ENCODE assay signal across 8 cellular contexts in the genomic region with DNA sequence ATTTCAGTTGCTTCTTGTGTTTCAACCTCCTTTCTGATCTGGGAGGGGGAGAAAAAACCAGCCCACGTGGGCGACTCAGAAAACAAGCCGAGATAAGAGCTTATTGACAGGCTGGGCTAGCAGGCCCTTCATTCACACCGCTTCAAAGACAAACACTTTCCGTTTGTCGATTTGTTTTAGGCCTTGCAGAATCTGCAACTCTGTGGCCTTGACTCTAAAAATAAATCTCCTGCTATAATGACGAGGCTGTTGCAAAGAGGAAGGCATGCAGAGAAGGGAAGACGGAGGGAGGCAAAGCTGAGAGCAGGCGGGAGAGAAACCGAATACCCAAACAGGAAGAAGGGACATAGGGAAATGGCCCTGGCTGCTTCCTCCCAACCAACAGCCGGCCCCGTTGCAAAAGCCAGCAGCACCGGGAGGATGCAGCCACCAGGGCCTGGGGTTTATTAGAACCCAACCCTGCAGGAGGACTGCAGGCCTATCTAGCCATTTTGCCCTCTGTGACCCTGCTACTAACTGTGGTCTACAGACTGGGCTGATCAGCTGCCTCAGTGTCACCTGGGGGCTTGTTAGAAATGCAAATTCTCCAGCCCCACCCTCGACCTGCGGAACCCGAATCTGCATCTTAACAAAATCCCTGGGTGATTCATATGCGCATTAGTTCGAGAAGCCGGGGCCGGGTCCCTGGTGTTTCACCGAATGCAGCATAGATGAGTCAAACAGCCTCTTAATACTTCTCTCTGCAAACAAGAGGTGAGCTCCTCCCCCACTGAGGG.
A peak's percentile ranks its signal among the peaks of the same experiment; 100 is the strongest.
DNase-seq lines count a peak whose midpoint lies in the region; ATAC-seq and TF ChIP-seq lines count a peak whose summit lies in the region.

No MANE protein-coding gene starts in this region.

- H3K27ac ChIP-seq in vagina, result no peak overlapping the region

- peak overlapping the region; percentile 52 for H3K9ac ChIP-seq in NT2/D1 (ENCODE audit: insufficient read length, low read depth)

- H3K4me1 ChIP-seq in Caco-2, result peaks cover 12% of the 10 kb centered on the region
- H3K4me1 ChIP-seq in NT2/D1 (ENCODE audit: insufficient read depth, insufficient read length), result peaks cover 4% of the 10 kb centered on the region
- no peaks in the 10 kb centered on the region for H3K4me1 ChIP-seq in vagina

- POLR2A ChIA-PET in Caco-2 (lab: Charles Lee), result no interaction called here

- peaks cover 8% of the 10 kb centered on the region for H3K4me1 Mint-ChIP-seq in Caco-2 (ENCODE audit: low read depth, unreplicated experiment)

- TF ChIP-seq POLR2A in vagina (IDR thresholded peaks at IDR 0.05), result no peak

- intact Hi-C loops in Caco-2 (cut with micrococcal nuclease; ENCODE audit: unreplicated experiment) (no loop called here), vagina (cut with DNase I) (no loop called here)

- BruUV-seq in Caco-2 (replicated peaks; lab: Mats Ljungman, UMichigan), result no TSS peak

- TF ChIP-seq CTCF in Caco-2 (IDR thresholded peaks at IDR 0.05; ENCODE audit: insufficient read depth in 1 of 2, low read depth in 1 of 2, low read length in 1 of 2, severe bottlenecking in 1 of 2, unreplicated experiment in 1 of 2) (no peak), vagina (IDR thresholded peaks at IDR 0.05) (no peak)

- H3K4me3 ChIP-seq in Caco-2 (ENCODE audit: low read depth, low read length) (no peak overlapping the region), NT2/D1 (ENCODE audit: insufficient read length, low read depth) (no peak overlapping the region), vagina (no peak overlapping the region)

- H3K36me3 ChIP-seq in Caco-2 (ENCODE audit: control insufficient read depth, insufficient read depth, low read length), result no peaks in the 10 kb centered on the region; the same call in 1 of the 2 replicates
- no peaks in the 10 kb centered on the region for H3K36me3 ChIP-seq in NT2/D1 (ENCODE audit: insufficient read depth, insufficient read length, low read length)
- no peaks in the 10 kb centered on the region for H3K36me3 ChIP-seq in vagina

- CTCF ChIA-PET in Caco-2 (lab: Charles Lee), result no interaction called here

- H3K36me3 Mint-ChIP-seq in Caco-2 (ENCODE audit: insufficient read depth, unreplicated experiment), result no peaks in the 10 kb centered on the region

- H3K9me3 ChIP-seq in Caco-2 (no peaks in the 10 kb centered on the region), NT2/D1 (ENCODE audit: insufficient read depth, low read length) (no peaks in the 10 kb centered on the region; the same call in 1 of the 2 replicates), vagina (no peaks in the 10 kb centered on the region)

- DNase-seq in Caco-2 (no peak), NT2/D1 (ENCODE audit: low read depth, low spot score) (peak; percentile 94), activated T-helper 1 cell treated with Interleukin-2 at 50 U/mL for 16 hours (ENCODE audit: low read depth) (peak; percentile 26), iPS DF 19.7 (ENCODE audit: low read depth, low spot score) (peak; percentile 82), NCI-H82 (lab: John Stamatoyannopoulos, UW) (no peak), vagina (ENCODE audit: extremely low spot score in 2 of 2) (no peak)
- peak; percentile 42 to 64 (median 56) for DNase-seq in stimulated activated CD4-positive, alpha-beta T cell treated with anti-CD3 and anti-CD28 coated beads, Interleukin-12 subunit alpha, Interleukin-12 subunit beta, amount 100 ng/mL, for 48 hours (ENCODE audit: low read depth in 2 of 3, low spot score in 1 of 3)

- ATAC-seq in GM19035 (IDR thresholded peaks at IDR 0.05; ENCODE audit: unreplicated experiment), result no peak

- peak overlapping the region; percentile 68 for H3K4me3 Mint-ChIP-seq in Caco-2 (ENCODE audit: unreplicated experiment)

- peak overlapping the region; percentile 69 for H3K27ac Mint-ChIP-seq in Caco-2 (ENCODE audit: unreplicated experiment)

- H3K27me3 ChIP-seq in Caco-2 (replicated peaks; ENCODE audit: control insufficient read depth, insufficient read depth, low read length), result no peaks in the 10 kb centered on the region
- no peaks in the 10 kb centered on the region for H3K27me3 ChIP-seq in NT2/D1 (ENCODE audit: insufficient read depth, insufficient read length)
- no peaks in the 10 kb centered on the region for H3K27me3 ChIP-seq in vagina

- H3K9me3 Mint-ChIP-seq in Caco-2 (ENCODE audit: unreplicated experiment), result peaks cover 9% of the 10 kb centered on the region

- no peaks in the 10 kb centered on the region for H3K27me3 Mint-ChIP-seq in Caco-2 (ENCODE audit: insufficient read depth, unreplicated experiment)

Comparison
In these comparisons a context has a peak if more than half of its experiments do, and no peak if none do; other contexts are left out.
1. DNase-seq: peak in NT2/D1 (single experiment), activated T-helper 1 cell treated with Interleukin-2 at 50 U/mL for 16 hours (single experiment), iPS DF 19.7 (single experiment) and stimulated activated CD4-positive, alpha-beta T cell treated with anti-CD3 and anti-CD28 coated beads, Interleukin-12 subunit alpha, Interleukin-12 subunit beta, amount 100 ng/mL, for 48 hours (3 of 3); none in Caco-2 (0 of 2), NCI-H82 (single experiment) and vagina (0 of 2).